24 cellular contexts compared by ENCODE assay signal in the genomic region with DNA sequence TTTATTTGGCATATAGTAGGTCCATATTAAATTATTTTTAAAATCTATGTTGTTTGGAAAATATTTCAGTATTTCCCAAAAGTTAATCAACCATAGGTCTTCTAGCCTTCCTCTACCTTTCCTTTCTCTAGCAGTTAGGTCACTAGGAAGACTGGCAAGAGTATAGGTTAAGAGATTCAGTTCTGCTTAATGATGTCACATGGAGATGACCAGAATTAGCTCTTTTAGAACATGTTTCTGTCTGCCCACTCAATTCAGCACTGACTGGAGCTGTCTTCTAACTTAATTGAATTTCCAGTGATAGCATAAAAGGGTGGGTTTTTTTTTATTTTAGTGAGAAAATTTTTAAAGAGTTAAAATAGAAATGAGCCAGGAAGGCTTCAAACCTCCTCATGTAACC. TPM values are rescaled to one million over a fixed set of nuclear protein-coding genes. Genes with fewer than 3 reads are reported as not detected.
A peak's percentile ranks its signal among the peaks of the same experiment; 100 is the strongest.
DNase-seq lines count a peak whose midpoint lies in the region; ATAC-seq lines count a peak whose summit lies in the region.
"Had no signal": no experiment of that assay in that cellular context is flagged by ENCODE, and none has a peak within 500 bp of the region (broad histone marks: within the 10 kb centered on the region; RNA-seq: fewer than 3 reads in every experiment).

No MANE protein-coding gene starts in this region.

- H3K36me3 ChIP-seq in CD4-positive, CD25-positive, alpha-beta regulatory T cell (ENCODE audit: control insufficient read depth, insufficient read depth, low read length), result peaks cover 14% of the 10 kb centered on the region
- peaks cover 4% of the 10 kb centered on the region for H3K36me3 ChIP-seq in CD8-positive, alpha-beta memory T cell (ENCODE audit: insufficient read depth, low read length)
- H3K36me3 ChIP-seq: lower lobe of right lung, neural progenitor cell, tibial nerve had no signal

- CTCF ChIA-PET in CD8-positive, alpha-beta memory T cell (lab: Charles Lee), result interaction anchor here (1.0 kb wide), 1 partner anchor 9 kb away, joined by 3 read pairs; no protein-coding TSS in a partner anchor

- no peak overlapping the region for H3K4me3 Mint-ChIP-seq in CD4-positive, CD25-positive, alpha-beta regulatory T cell
- no peak overlapping the region for H3K4me3 Mint-ChIP-seq in CD8-positive, alpha-beta memory T cell
- no peak overlapping the region for H3K4me3 Mint-ChIP-seq in activated naive CD8-positive, alpha-beta T cell treated with anti-CD3 and anti-CD28 coated beads for 36 hours
- H3K4me3 Mint-ChIP-seq: CD4-positive, alpha-beta memory T cell; neural progenitor cell had no signal

- no peaks in the 10 kb centered on the region for H3K9me3 Mint-ChIP-seq in CD4-positive, CD25-positive, alpha-beta regulatory T cell
- no peaks in the 10 kb centered on the region for H3K9me3 Mint-ChIP-seq in CD8-positive, alpha-beta memory T cell
- peaks cover 9% of the 10 kb centered on the region for H3K9me3 Mint-ChIP-seq in activated naive CD8-positive, alpha-beta T cell treated with anti-CD3 and anti-CD28 coated beads for 36 hours

- no peaks in the 10 kb centered on the region for H3K9me3 ChIP-seq in CD4-positive, CD25-positive, alpha-beta regulatory T cell (ENCODE audit: control insufficient read depth in 2 of 2, low read length in 2 of 2)
- no peaks in the 10 kb centered on the region for H3K9me3 ChIP-seq in CD8-positive, alpha-beta memory T cell (ENCODE audit: low read length)
- H3K9me3 ChIP-seq: lower lobe of right lung, SK-N-SH, tibial nerve had no signal

- H3K4me1 ChIP-seq in CD4-positive, CD25-positive, alpha-beta regulatory T cell (ENCODE audit: control insufficient read depth, insufficient read depth, low read length, poor library complexity, severe bottlenecking), result peaks cover 21% of the 10 kb centered on the region
- peaks cover 31% of the 10 kb centered on the region for H3K4me1 ChIP-seq in CD8-positive, alpha-beta memory T cell (ENCODE audit: insufficient read depth, low read length)
- H3K4me1 ChIP-seq: lower lobe of right lung, neural progenitor cell, tibial nerve had no signal

- ATAC-seq in CD4-positive, CD25-positive, alpha-beta regulatory T cell (ENCODE audit: low read depth in 2 of 2), result no peak
- ATAC-seq in HG03442 (IDR thresholded peaks at IDR 0.05; ENCODE audit: unreplicated experiment), result peak; percentile 32
- no peak for ATAC-seq in HG02970 (IDR thresholded peaks at IDR 0.05; ENCODE audit: low FRiP score, unreplicated experiment)
- ATAC-seq: lower lobe of right lung, sciatic nerve had no signal

- H3K27ac ChIP-seq in CD4-positive, CD25-positive, alpha-beta regulatory T cell (ENCODE audit: insufficient read depth, low read length, poor library complexity, severe bottlenecking), result no peak overlapping the region
- no peak overlapping the region for H3K27ac ChIP-seq in CD8-positive, alpha-beta memory T cell (ENCODE audit: low read depth, low read length)
- H3K27ac ChIP-seq: dorsolateral prefrontal cortex, lower lobe of right lung, neural progenitor cell, tibial nerve had no signal

- peaks cover 18% of the 10 kb centered on the region for H3K36me3 Mint-ChIP-seq in CD4-positive, CD25-positive, alpha-beta regulatory T cell
- H3K36me3 Mint-ChIP-seq in CD8-positive, alpha-beta memory T cell, result peaks cover 0 to 64% (median 17%) of the 10 kb centered on the region in 3 donors
- H3K36me3 Mint-ChIP-seq in activated naive CD8-positive, alpha-beta T cell treated with anti-CD3 and anti-CD28 coated beads for 36 hours, result peaks cover 40% of the 10 kb centered on the region
- H3K36me3 Mint-ChIP-seq: neural progenitor cell had no signal

- DNase-seq in CD4-positive, CD25-positive, alpha-beta regulatory T cell, result no peak
- DNase-seq in CD8-positive, alpha-beta memory T cell, result no peak
- DNase-seq in activated naive CD8-positive, alpha-beta T cell treated with anti-CD3 and anti-CD28 coated beads for 36 hours, result no peak
- DNase-seq in Kasumi-1 (lab: John Stamatoyannopoulos, UW) (no peak), T1000 (lab: John Stamatoyannopoulos, UW) (no peak)
- DNase-seq: activated CD4-positive, alpha-beta T cell treated with anti-CD3 and anti-CD28 coated beads for 48 hours; CD4-positive, alpha-beta memory T cell; cerebellar nuclear complex; dorsolateral prefrontal cortex; kidney glomerular epithelial cell; lower lobe of right lung; NCI-H1105 treated with DMSO at 0.1 percent for 48 hours; NCI-H2029; NCI-H2227 treated with DMSO at 0.1 percent for 48 hours; SK-N-SH; T-helper 2 cell had no signal

- H3K27me3 ChIP-seq in CD4-positive, CD25-positive, alpha-beta regulatory T cell (ENCODE audit: control insufficient read depth, insufficient read depth, low read length), result no peaks in the 10 kb centered on the region
- no peaks in the 10 kb centered on the region for H3K27me3 ChIP-seq in CD8-positive, alpha-beta memory T cell (ENCODE audit: insufficient read depth, low read length, poor library complexity, severe bottlenecking)
- H3K27me3 ChIP-seq: neural progenitor cell, tibial nerve had no signal

- POLR2A ChIA-PET in CD8-positive, alpha-beta memory T cell (lab: Charles Lee), result no interaction called here

- H3K27me3 Mint-ChIP-seq in CD4-positive, CD25-positive, alpha-beta regulatory T cell, result no peaks in the 10 kb centered on the region
- H3K27me3 Mint-ChIP-seq in CD8-positive, alpha-beta memory T cell, result no peaks in the 10 kb centered on the region
- no peaks in the 10 kb centered on the region for H3K27me3 Mint-ChIP-seq in activated naive CD8-positive, alpha-beta T cell treated with anti-CD3 and anti-CD28 coated beads for 36 hours
- H3K27me3 Mint-ChIP-seq: CD4-positive, alpha-beta memory T cell had no signal

- H3K27ac Mint-ChIP-seq in CD4-positive, CD25-positive, alpha-beta regulatory T cell, result peak overlapping the region in 2 of 3 donors; percentile 9 to 73
- peak overlapping the region; percentile 32 to 95 (median 74) for H3K27ac Mint-ChIP-seq in CD8-positive, alpha-beta memory T cell
- H3K27ac Mint-ChIP-seq in activated naive CD8-positive, alpha-beta T cell treated with anti-CD3 and anti-CD28 coated beads for 36 hours, result peak overlapping the region; percentile 98
- H3K27ac Mint-ChIP-seq: neural progenitor cell, progenitor cell of endocrine pancreas had no signal

- peaks cover 5 to 41% (median 24%) of the 10 kb centered on the region in 4 donors for H3K4me1 Mint-ChIP-seq in CD4-positive, CD25-positive, alpha-beta regulatory T cell
- peaks cover 45 to 67% (median 46%) of the 10 kb centered on the region in 3 donors for H3K4me1 Mint-ChIP-seq in CD8-positive, alpha-beta memory T cell
- peaks cover 69% of the 10 kb centered on the region for H3K4me1 Mint-ChIP-seq in activated naive CD8-positive, alpha-beta T cell treated with anti-CD3 and anti-CD28 coated beads for 36 hours
- H3K4me1 Mint-ChIP-seq: neural progenitor cell had no signal

- H3K4me3 ChIP-seq in CD4-positive, CD25-positive, alpha-beta regulatory T cell (ENCODE audit: low read depth, low read length), result no peak overlapping the region
- no peak overlapping the region for H3K4me3 ChIP-seq in CD8-positive, alpha-beta memory T cell (ENCODE audit: low read length)
- H3K4me3 ChIP-seq: dorsolateral prefrontal cortex, lower lobe of right lung, neural progenitor cell, tibial nerve had no signal

RNA-seq across cellular contexts. Expression of gene ZBED2, which starts 23.8 kb away (rescaled TPM):
- total RNA-seq in CD4-positive, CD25-positive, alpha-beta regulatory T cell, result 0.27 TPM
- polyA plus RNA-seq in CD4-positive, CD25-positive, alpha-beta regulatory T cell, result under 1 TPM in 3 of 4 donors, not detected in 1; 0.15 to 1.00 (median 0.80) TPM
- 100 to 1,000 TPM; 547 to 551 TPM for total RNA-seq in CD8-positive, alpha-beta memory T cell
- 0.51 TPM for polyA plus RNA-seq in CD8-positive, alpha-beta memory T cell
- 100 to 1,000 TPM; 122 to 123 TPM for total RNA-seq in activated naive CD8-positive, alpha-beta T cell treated with anti-CD3 and anti-CD28 coated beads for 36 hours
- total RNA-seq: G401, H4, progenitor cell of endocrine pancreas, sciatic nerve, tibial nerve had no signal

RNA-seq across cellular contexts. Expression of gene PLCXD2, which starts 55.5 kb away (rescaled TPM):
- total RNA-seq in CD4-positive, CD25-positive, alpha-beta regulatory T cell, result 19.9 TPM
- polyA plus RNA-seq in CD4-positive, CD25-positive, alpha-beta regulatory T cell, result 1 to 10 TPM; 1.6 to 2.5 (median 1.9) TPM
- 10 to 100 TPM; 10.2 to 10.6 TPM for total RNA-seq in CD8-positive, alpha-beta memory T cell
- polyA plus RNA-seq in CD8-positive, alpha-beta memory T cell, result 2.8 TPM
- 1 to 10 TPM; 8.1 to 8.5 TPM for total RNA-seq in activated naive CD8-positive, alpha-beta T cell treated with anti-CD3 and anti-CD28 coated beads for 36 hours
- total RNA-seq: G401 had no signal

Comparison
In these comparisons a context has a peak if more than half of its experiments do, and no peak if none do; other contexts are left out.
1. H3K27ac Mint-ChIP-seq: peak in every context shown above with its lines; median percentile 98 in activated naive CD8-positive, alpha-beta T cell treated with anti-CD3 and anti-CD28 coated beads for 36 hours; 74 in CD8-positive, alpha-beta memory T cell; 41 in CD4-positive, CD25-positive, alpha-beta regulatory T cell.
2. RNA of gene ZBED2, which starts 23.8 kb away (total RNA-seq): 547 to 551 TPM in CD8-positive, alpha-beta memory T cell and 122 to 123 TPM in activated naive CD8-positive, alpha-beta T cell treated with anti-CD3 and anti-CD28 coated beads for 36 hours; 0.27 TPM in CD4-positive, CD25-positive, alpha-beta regulatory T cell (single experiment); every median in the first group is over 10 times any median in the second.